In the genomic region with DNA sequence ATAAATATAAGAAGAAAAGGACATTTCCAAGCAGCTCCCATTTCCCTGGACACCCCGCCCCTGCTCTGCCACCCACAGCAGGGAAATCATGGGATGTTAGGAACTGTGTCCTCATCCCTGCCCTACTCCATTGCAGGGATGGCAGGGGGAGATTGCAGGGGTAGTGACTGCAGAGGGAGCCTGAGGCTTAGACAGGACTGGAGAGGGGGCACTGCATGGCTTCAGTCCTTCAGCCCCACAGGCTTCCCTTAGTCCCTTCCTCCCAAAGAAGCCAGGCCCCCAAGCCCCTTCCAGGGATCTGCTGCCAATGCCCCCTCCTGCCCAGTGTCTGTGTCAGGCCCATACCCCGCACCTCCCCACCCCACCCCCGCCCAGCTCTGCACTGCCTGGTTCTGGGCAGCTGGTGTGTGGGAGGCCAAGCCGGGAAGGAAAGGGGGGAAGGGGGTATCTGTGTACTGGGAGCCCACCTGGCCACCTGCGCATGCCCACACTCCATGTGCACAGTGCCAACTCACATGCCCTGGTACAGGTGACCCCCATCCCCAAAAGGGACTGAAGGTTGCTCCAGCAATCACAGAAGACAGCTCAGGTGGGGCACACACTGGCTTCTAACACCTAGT, we compare ENCODE assay signal across 29 cellular contexts. TPM values are rescaled to one million over a fixed set of nuclear protein-coding genes. Genes with fewer than 3 reads are reported as not detected.
"Had no signal": no experiment of that assay in that cellular context is flagged by ENCODE, and none has a peak within 500 bp of the region (broad histone marks: within the 10 kb centered on the region; RNA-seq: fewer than 3 reads in every experiment).

No MANE protein-coding gene starts in this region.

- H3K27ac ChIP-seq: SK-N-MC, VCaP had no signal

- H3K36me3 Mint-ChIP-seq: activated naive CD4-positive, alpha-beta T cell treated with anti-CD3 and anti-CD28 coated beads, Interleukin-2, amount 10 ng/mL, durations not matched to agents 7 days and 5 days; activated naive CD8-positive, alpha-beta T cell treated with anti-CD3 and anti-CD28 coated beads for 36 hours; T-cell had no signal

- H3K4me3 ChIP-seq: SK-N-MC had no signal

- DNase-seq: activated CD4-positive, alpha-beta memory T cell treated with anti-CD3 and anti-CD28 coated beads, Interleukin-2, amount 10 ng/mL, durations not matched to agents 7 days and 5 days; activated CD4-positive, alpha-beta T cell treated with anti-CD3 and anti-CD28 coated beads for 36 hours; activated CD4-positive, alpha-beta T cell treated with anti-CD3 and anti-CD28 coated beads, Interleukin-2, amount 50 U/mL, for 1 hour; activated CD8-positive, alpha-beta memory T cell treated with anti-CD3 and anti-CD28 coated beads, Interleukin-2, amount 50 U/mL, for 4 hours; activated gamma-delta T cell treated with Interleukin-2 at 50 U/mL for 16 hours; activated naive CD4-positive, alpha-beta T cell treated with anti-CD3 and anti-CD28 coated beads, Interleukin-2, amount 10 ng/mL, durations not matched to agents 7 days and 5 days; activated naive CD8-positive, alpha-beta T cell treated with anti-CD3 and anti-CD28 coated beads for 36 hours; activated T-cell treated with anti-CD3 and anti-CD28 coated beads, Interleukin-2, amount 50 U/mL, for 72 hours; cerebellar nuclear complex; NCI-H1048; NCI-H1930; NCI-H2171; NCI-H2227 treated with DMSO at 0.1 percent for 48 hours; NCI-H446 treated with DMSO at 0.1 percent for 48 hours; NCI-H524 treated with DMSO at 0.1 percent for 48 hours; NCI-H748 treated with DMSO at 0.1 percent for 48 hours; OCI-M1; RPMI8226; T-cell; T-helper 2 cell; T1000 had no signal

- ATAC-seq: activated CD4-positive, alpha-beta T cell treated with anti-CD3 and anti-CD28 coated beads for 36 hours; activated T-cell treated with anti-CD3 and anti-CD28 coated beads, Interleukin-2, amount 50 U/mL, for 72 hours; Panc1; Right ventricle myocardium inferior; T-cell had no signal

- H3K27ac Mint-ChIP-seq: activated CD4-positive, alpha-beta memory T cell treated with anti-CD3 and anti-CD28 coated beads, Interleukin-2, amount 10 ng/mL, durations not matched to agents 7 days and 5 days; activated CD4-positive, alpha-beta T cell treated with anti-CD3 and anti-CD28 coated beads for 36 hours; activated naive CD4-positive, alpha-beta T cell treated with anti-CD3 and anti-CD28 coated beads, Interleukin-2, amount 10 ng/mL, durations not matched to agents 7 days and 5 days; activated naive CD8-positive, alpha-beta T cell treated with anti-CD3 and anti-CD28 coated beads for 36 hours; activated T-cell treated with anti-CD3 and anti-CD28 coated beads, Interleukin-2, amount 50 U/mL, for 72 hours; activated T-helper 2 cell treated with anti-CD3 and anti-CD28 coated beads, Interferon-gamma antibody, Interleukin-2, Interleukin-4, amounts not matched to agents 10 μg/mL and 5 μg/mL and 100 μg/mL, durations not matched to agents 14 hours and 24 hours and 36 hours; T-cell had no signal

- H3K4me3 Mint-ChIP-seq: activated CD4-positive, alpha-beta memory T cell treated with anti-CD3 and anti-CD28 coated beads, Interleukin-2, amount 10 ng/mL, durations not matched to agents 7 days and 5 days; activated CD4-positive, alpha-beta T cell treated with anti-CD3 and anti-CD28 coated beads for 36 hours; activated naive CD4-positive, alpha-beta T cell treated with anti-CD3 and anti-CD28 coated beads, Interleukin-2, amount 10 ng/mL, durations not matched to agents 7 days and 5 days; activated naive CD8-positive, alpha-beta T cell treated with anti-CD3 and anti-CD28 coated beads for 36 hours; activated T-cell treated with anti-CD3 and anti-CD28 coated beads, Interleukin-2, amount 50 U/mL, for 72 hours; T-cell had no signal

- FAIRE-seq: TTC549 had no signal

- H3K9me3 Mint-ChIP-seq: activated CD4-positive, alpha-beta memory T cell treated with anti-CD3 and anti-CD28 coated beads, Interleukin-2, amount 10 ng/mL, durations not matched to agents 7 days and 5 days; activated naive CD4-positive, alpha-beta T cell treated with anti-CD3 and anti-CD28 coated beads, Interleukin-2, amount 10 ng/mL, durations not matched to agents 7 days and 5 days; activated naive CD8-positive, alpha-beta T cell treated with anti-CD3 and anti-CD28 coated beads for 36 hours; activated T-cell treated with anti-CD3 and anti-CD28 coated beads, Interleukin-2, amount 50 U/mL, for 72 hours; activated T-helper 2 cell treated with anti-CD3 and anti-CD28 coated beads, Interferon-gamma antibody, Interleukin-2, Interleukin-4, amounts not matched to agents 10 μg/mL and 5 μg/mL and 100 μg/mL, durations not matched to agents 14 hours and 24 hours and 36 hours; T-cell had no signal

RNA-seq across cellular contexts. Expression of a gene that starts 3.3 kb away (rescaled TPM):
- total RNA-seq: LHCN-M2 had no signal

RNA-seq across cellular contexts. Expression of a gene that starts 43.7 kb away (rescaled TPM):
- total RNA-seq: activated CD4-positive, alpha-beta memory T cell treated with anti-CD3 and anti-CD28 coated beads, Interleukin-2, amount 10 ng/mL, durations not matched to agents 7 days and 5 days; activated CD4-positive, alpha-beta T cell treated with anti-CD3 and anti-CD28 coated beads for 36 hours; activated naive CD8-positive, alpha-beta T cell treated with anti-CD3 and anti-CD28 coated beads for 36 hours; activated T-cell treated with anti-CD3 and anti-CD28 coated beads, Interleukin-2, amount 50 U/mL, for 72 hours; activated T-helper 2 cell treated with anti-CD3 and anti-CD28 coated beads, Interferon-gamma antibody, Interleukin-2, Interleukin-4, amounts not matched to agents 10 μg/mL and 5 μg/mL and 100 μg/mL, durations not matched to agents 14 hours and 24 hours and 36 hours; LHCN-M2; M059J; T-cell had no signal
